1 cellular context compared by ENCODE assay signal in the genomic region with DNA sequence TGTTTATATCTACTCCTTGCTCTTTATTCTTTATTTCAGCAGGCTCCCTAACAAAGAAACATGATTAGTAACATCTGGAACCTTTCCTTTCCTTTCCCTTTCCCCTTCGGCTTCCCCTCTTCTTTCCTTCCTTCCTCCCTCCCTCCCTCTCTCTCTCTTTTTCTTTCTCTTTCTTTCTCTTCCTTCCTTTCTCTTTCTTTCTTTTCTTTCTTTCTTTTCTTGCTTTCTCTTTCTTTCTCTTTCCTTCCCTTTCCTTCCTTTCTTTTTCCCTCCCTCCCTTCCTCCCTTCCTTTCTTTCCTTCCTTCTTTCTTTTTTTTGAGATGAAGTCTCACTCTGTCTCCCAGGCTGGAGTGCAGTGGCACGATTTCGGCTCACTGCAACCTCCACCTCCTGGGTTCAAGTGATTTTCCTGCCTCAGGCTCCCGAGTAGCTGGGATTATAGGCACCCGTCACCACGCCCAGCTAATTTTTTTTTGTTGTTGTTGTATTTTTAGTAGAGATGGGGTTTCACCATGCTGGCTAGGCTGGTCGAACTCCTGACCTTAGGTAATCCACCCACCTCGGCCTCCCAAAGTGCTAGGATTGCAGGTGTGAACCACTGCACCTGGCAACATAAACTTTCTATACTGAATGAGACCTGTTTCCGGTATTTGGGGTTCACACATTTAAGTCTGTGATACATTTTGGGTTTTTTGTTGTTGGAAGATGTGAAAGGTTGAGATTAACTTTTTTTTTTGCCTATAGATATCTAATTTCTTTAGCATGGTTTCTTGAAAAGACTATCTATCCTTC.
A peak's percentile ranks its signal among the peaks of the same experiment; 100 is the strongest.
TF ChIP-seq lines count a peak whose summit lies in the region.
"Not testable (repeated sequence)": the region's sequence is repeated elsewhere in the genome, so short reads cannot be mapped to it uniquely, and the experiment has no call there.

No MANE protein-coding gene starts in this region.

TF ChIP-seq in K562, 482 proteins besides CTCF, POLR2A, EP300 and RAD21:
- TF ChIP-seq MTA2 (IDR thresholded peaks at IDR 0.05; ENCODE audit: low read depth) (0 out of 2 replicates have a peak, but pooled peaks have one; percentile 13), NBN (IDR thresholded peaks at IDR 0.05; ENCODE audit: low read depth) (peak; percentile 63; the same call in 1 of the 2 replicates), LARP7 (IDR thresholded peaks at IDR 0.05) (0 out of 2 replicates have a peak, but pooled peaks have one; percentile 63), THRAP3 (IDR thresholded peaks at IDR 0.05; ENCODE audit: borderline replicate concordance) (peak; percentile 78; the same call in 1 of the 2 replicates), TAL1 (IDR thresholded peaks at IDR 0.05) (0 out of 2 replicates have a peak, but pooled peaks have one; percentile 25), TAF7 (tag; IDR thresholded peaks at IDR 0.05) (peak; percentile 20; the same call in 1 of the 2 replicates), PHB2 (IDR thresholded peaks at IDR 0.05; ENCODE audit: low read depth) (peak; percentile 10; the same call in 1 of the 2 replicates), MTA1 (IDR thresholded peaks at IDR 0.05; ENCODE audit: borderline replicate concordance) (peak; percentile 79; the same call in 1 of the 2 replicates), ARID2 (IDR thresholded peaks at IDR 0.05) (peak; percentile 56; the same call in 1 of the 2 replicates), SMARCA5 (IDR thresholded peaks at IDR 0.05) (0 out of 2 replicates have a peak, but pooled peaks have one; percentile 51), SMARCE1 (IDR thresholded peaks at IDR 0.05) (0 out of 2 replicates have a peak, but pooled peaks have one; percentile 36), SMARCA4 (IDR thresholded peaks at IDR 0.05) (peak; percentile 44), HDAC1 (IDR thresholded peaks at IDR 0.05) (peak in 1 of 2 experiments; percentile 62; a peak in 2 of 4 replicates), EHMT2 (IDR thresholded peaks at IDR 0.05) (peak; percentile 64), EP400 (IDR thresholded peaks at IDR 0.05) (peak; percentile 27; the same call in 1 of the 2 replicates), DNMT1 (IDR thresholded peaks at IDR 0.05) (0 out of 2 replicates have a peak, but pooled peaks have one; percentile 44), ARID1B (IDR thresholded peaks at IDR 0.05) (peak; percentile 38; the same call in 1 of the 2 replicates), NFRKB (IDR thresholded peaks at IDR 0.05; ENCODE audit: low read depth) (peak; percentile 54; the same call in 1 of the 2 replicates)
- TF ChIP-seq, protein P1, sequence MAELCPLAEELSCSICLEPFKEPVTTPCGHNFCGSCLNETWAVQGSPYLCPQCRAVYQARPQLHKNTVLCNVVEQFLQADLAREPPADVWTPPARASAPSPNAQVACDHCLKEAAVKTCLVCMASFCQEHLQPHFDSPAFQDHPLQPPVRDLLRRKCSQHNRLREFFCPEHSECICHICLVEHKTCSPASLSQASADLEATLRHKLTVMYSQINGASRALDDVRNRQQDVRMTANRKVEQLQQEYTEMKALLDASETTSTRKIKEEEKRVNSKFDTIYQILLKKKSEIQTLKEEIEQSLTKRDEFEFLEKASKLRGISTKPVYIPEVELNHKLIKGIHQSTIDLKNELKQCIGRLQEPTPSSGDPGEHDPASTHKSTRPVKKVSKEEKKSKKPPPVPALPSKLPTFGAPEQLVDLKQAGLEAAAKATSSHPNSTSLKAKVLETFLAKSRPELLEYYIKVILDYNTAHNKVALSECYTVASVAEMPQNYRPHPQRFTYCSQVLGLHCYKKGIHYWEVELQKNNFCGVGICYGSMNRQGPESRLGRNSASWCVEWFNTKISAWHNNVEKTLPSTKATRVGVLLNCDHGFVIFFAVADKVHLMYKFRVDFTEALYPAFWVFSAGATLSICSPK (IDR thresholded peaks at IDR 0.05; ENCODE audit: borderline replicate concordance) = 0 out of 2 replicates have a peak, but pooled peaks have one; percentile 49
- TF ChIP-seq, protein P2, sequence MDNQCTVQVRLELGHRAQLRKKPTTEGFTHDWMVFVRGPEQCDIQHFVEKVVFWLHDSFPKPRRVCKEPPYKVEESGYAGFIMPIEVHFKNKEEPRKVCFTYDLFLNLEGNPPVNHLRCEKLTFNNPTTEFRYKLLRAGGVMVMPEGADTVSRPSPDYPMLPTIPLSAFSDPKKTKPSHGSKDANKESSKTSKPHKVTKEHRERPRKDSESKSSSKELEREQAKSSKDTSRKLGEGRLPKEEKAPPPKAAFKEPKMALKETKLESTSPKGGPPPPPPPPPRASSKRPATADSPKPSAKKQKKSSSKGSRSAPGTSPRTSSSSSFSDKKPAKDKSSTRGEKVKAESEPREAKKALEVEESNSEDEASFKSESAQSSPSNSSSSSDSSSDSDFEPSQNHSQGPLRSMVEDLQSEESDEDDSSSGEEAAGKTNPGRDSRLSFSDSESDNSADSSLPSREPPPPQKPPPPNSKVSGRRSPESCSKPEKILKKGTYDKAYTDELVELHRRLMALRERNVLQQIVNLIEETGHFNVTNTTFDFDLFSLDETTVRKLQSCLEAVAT (IDR thresholded peaks at IDR 0.05) = peak; percentile 66 to 81; a peak in 3 of 4 replicates
- TF ChIP-seq, protein P3, sequence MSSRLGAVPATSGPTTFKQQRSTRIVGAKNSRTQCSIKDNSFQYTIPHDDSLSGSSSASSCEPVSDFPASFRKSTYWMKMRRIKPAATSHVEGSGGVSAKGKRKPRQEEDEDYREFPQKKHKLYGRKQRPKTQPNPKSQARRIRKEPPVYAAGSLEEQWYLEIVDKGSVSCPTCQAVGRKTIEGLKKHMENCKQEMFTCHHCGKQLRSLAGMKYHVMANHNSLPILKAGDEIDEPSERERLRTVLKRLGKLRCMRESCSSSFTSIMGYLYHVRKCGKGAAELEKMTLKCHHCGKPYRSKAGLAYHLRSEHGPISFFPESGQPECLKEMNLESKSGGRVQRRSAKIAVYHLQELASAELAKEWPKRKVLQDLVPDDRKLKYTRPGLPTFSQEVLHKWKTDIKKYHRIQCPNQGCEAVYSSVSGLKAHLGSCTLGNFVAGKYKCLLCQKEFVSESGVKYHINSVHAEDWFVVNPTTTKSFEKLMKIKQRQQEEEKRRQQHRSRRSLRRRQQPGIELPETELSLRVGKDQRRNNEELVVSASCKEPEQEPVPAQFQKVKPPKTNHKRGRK (tag; IDR thresholded peaks at IDR 0.05) = peak; percentile 97
- TF ChIP-seq, protein P4, sequence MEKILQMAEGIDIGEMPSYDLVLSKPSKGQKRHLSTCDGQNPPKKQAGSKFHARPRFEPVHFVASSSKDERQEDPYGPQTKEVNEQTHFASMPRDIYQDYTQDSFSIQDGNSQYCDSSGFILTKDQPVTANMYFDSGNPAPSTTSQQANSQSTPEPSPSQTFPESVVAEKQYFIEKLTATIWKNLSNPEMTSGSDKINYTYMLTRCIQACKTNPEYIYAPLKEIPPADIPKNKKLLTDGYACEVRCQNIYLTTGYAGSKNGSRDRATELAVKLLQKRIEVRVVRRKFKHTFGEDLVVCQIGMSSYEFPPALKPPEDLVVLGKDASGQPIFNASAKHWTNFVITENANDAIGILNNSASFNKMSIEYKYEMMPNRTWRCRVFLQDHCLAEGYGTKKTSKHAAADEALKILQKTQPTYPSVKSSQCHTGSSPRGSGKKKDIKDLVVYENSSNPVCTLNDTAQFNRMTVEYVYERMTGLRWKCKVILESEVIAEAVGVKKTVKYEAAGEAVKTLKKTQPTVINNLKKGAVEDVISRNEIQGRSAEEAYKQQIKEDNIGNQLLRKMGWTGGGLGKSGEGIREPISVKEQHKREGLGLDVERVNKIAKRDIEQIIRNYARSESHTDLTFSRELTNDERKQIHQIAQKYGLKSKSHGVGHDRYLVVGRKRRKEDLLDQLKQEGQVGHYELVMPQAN (IDR thresholded peaks at IDR 0.05; ENCODE audit: borderline replicate concordance) = peak; percentile 56; the same call in 1 of the 2 replicates
- TF ChIP-seq, protein P5, sequence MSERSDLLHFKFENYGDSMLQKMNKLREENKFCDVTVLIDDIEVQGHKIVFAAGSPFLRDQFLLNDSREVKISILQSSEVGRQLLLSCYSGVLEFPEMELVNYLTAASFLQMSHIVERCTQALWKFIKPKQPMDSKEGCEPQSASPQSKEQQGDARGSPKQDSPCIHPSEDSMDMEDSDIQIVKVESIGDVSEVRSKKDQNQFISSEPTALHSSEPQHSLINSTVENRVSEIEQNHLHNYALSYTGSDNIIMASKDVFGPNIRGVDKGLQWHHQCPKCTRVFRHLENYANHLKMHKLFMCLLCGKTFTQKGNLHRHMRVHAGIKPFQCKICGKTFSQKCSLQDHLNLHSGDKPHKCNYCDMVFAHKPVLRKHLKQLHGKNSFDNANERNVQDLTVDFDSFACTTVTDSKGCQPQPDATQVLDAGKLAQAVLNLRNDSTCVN (CRISPR knock-in tag; IDR thresholded peaks at IDR 0.05) = 0 out of 2 replicates have a peak, but pooled peaks have one; percentile 30
- TF ChIP-seq, protein P6, sequence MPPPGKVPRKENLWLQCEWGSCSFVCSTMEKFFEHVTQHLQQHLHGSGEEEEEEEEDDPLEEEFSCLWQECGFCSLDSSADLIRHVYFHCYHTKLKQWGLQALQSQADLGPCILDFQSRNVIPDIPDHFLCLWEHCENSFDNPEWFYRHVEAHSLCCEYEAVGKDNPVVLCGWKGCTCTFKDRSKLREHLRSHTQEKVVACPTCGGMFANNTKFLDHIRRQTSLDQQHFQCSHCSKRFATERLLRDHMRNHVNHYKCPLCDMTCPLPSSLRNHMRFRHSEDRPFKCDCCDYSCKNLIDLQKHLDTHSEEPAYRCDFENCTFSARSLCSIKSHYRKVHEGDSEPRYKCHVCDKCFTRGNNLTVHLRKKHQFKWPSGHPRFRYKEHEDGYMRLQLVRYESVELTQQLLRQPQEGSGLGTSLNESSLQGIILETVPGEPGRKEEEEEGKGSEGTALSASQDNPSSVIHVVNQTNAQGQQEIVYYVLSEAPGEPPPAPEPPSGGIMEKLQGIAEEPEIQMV (tag; conservative IDR thresholded peaks at IDR 0.05; ENCODE audit: low read depth) = 0 out of 2 replicates have a peak, but pooled peaks have one; percentile 28
- TF ChIP-seq, protein P7, sequence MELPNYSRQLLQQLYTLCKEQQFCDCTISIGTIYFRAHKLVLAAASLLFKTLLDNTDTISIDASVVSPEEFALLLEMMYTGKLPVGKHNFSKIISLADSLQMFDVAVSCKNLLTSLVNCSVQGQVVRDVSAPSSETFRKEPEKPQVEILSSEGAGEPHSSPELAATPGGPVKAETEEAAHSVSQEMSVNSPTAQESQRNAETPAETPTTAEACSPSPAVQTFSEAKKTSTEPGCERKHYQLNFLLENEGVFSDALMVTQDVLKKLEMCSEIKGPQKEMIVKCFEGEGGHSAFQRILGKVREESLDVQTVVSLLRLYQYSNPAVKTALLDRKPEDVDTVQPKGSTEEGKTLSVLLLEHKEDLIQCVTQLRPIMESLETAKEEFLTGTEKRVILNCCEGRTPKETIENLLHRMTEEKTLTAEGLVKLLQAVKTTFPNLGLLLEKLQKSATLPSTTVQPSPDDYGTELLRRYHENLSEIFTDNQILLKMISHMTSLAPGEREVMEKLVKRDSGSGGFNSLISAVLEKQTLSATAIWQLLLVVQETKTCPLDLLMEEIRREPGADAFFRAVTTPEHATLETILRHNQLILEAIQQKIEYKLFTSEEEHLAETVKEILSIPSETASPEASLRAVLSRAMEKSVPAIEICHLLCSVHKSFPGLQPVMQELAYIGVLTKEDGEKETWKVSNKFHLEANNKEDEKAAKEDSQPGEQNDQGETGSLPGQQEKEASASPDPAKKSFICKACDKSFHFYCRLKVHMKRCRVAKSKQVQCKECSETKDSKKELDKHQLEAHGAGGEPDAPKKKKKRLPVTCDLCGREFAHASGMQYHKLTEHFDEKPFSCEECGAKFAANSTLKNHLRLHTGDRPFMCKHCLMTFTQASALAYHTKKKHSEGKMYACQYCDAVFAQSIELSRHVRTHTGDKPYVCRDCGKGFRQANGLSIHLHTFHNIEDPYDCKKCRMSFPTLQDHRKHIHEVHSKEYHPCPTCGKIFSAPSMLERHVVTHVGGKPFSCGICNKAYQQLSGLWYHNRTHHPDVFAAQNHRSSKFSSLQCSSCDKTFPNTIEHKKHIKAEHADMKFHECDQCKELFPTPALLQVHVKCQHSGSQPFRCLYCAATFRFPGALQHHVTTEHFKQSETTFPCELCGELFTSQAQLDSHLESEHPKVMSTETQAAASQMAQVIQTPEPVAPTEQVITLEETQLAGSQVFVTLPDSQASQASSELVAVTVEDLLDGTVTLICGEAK (IDR thresholded peaks at IDR 0.05) = peak; percentile 67
- TF ChIP-seq, protein P7 (CRISPR knock-in tag; IDR thresholded peaks at IDR 0.05) = not testable (repeated sequence)
- TF ChIP-seq, protein P8, sequence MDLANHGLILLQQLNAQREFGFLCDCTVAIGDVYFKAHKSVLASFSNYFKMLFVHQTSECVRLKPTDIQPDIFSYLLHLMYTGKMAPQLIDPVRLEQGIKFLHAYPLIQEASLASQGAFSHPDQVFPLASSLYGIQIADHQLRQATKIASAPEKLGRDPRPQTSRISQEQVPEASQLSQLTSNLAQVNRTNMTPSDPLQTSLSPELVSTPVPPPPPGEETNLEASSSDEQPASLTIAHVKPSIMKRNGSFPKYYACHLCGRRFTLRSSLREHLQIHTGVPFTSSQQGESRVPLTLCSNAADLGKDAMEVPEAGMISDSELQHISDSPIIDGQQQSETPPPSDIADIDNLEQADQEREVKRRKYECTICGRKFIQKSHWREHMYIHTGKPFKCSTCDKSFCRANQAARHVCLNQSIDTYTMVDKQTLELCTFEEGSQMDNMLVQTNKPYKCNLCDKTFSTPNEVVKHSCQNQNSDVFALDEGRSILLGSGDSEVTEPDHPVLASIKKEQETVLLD (IDR thresholded peaks at IDR 0.05) = 0 out of 2 replicates have a peak, but pooled peaks have one; percentile 31
